In genomic region chr15:48331796-48332641, GRCh38 we compare ENCODE assay signal across 8 cellular contexts. TPM values are rescaled to one million over a fixed set of nuclear protein-coding genes. Genes with fewer than 3 reads are reported as not detected.
DNase-seq lines count a peak whose midpoint lies in the region; ATAC-seq and TF ChIP-seq lines count a peak whose summit lies in the region.

No MANE protein-coding gene starts in this region.

- H3K36me3 ChIP-seq in KMS-11 (ENCODE audit: insufficient read depth), result no peaks in the 10 kb centered on the region
- H3K36me3 ChIP-seq in SK-N-SH (replicated peaks in 1 of 2; ENCODE audit: control insufficient read depth in 1 of 2, insufficient read depth in 2 of 2, low read length in 1 of 2), result peaks cover 32 to 41% of the 10 kb centered on the region in 2 experiments
- H3K36me3 ChIP-seq in heart right ventricle, result peaks cover 0 to 42% (median 4%) of the 10 kb centered on the region in 9 donors
- no peaks in the 10 kb centered on the region for H3K36me3 ChIP-seq in urinary bladder (ENCODE audit: insufficient read depth)

- H3K4me1 ChIP-seq in KMS-11 (ENCODE audit: low read depth, poor library complexity, severe bottlenecking) (peaks cover 39% of the 10 kb centered on the region), SK-N-SH (ENCODE audit: control insufficient read depth in 1 of 2, insufficient read depth in 2 of 2, low read depth in 1 of 2, low read length in 1 of 2) (peaks cover 7 to 17% of the 10 kb centered on the region in 2 experiments; a peak in 3 of 4 replicates), heart right ventricle (peaks cover 4 to 32% (median 16%) of the 10 kb centered on the region in 9 donors), urinary bladder (ENCODE audit: insufficient read depth) (no peaks in the 10 kb centered on the region)

- H3K9me3 ChIP-seq in SK-N-SH (no peaks in the 10 kb centered on the region), heart right ventricle (no peaks in the 10 kb centered on the region)

- H3K4me3 ChIP-seq in KMS-11 (IDR thresholded peaks at IDR 0.05; ENCODE audit: insufficient read depth, low read depth, low read length), result peak overlapping the region; percentile 1
- H3K4me3 ChIP-seq in SK-N-SH (ENCODE audit: low read depth in 2 of 2, low read length in 1 of 2), result peak overlapping the region; percentile 77 to 95
- H3K4me3 ChIP-seq in heart right ventricle, result peak overlapping the region; percentile 66 to 98 (median 86)
- peak overlapping the region; percentile 83 for H3K4me3 ChIP-seq in urinary bladder (ENCODE audit: low read depth, low read length)

- 1% methylated on average over 26 of the region's 64 CpGs for WGBS in SK-N-SH (ENCODE audit: low lambda C conversion rate)
- WGBS in heart right ventricle, 2 donors, result 1 to 2% methylated on average over 64 of the region's 64 CpGs
- WGBS in urinary bladder, result under 1% methylated on average over 64 of the region's 64 CpGs

- no peaks in the 10 kb centered on the region for H3K27me3 ChIP-seq in KMS-11 (ENCODE audit: insufficient read depth, low read depth)
- no peaks in the 10 kb centered on the region for H3K27me3 ChIP-seq in SK-N-SH (ENCODE audit: insufficient read depth)
- no peaks in the 10 kb centered on the region for H3K27me3 ChIP-seq in heart right ventricle

- CTCF ChIA-PET in SK-N-SH (lab: Yijun Ruan, JAX), result interaction anchor here (0.7 to 3.7 kb wide), 3 partner anchors 9 to 26 kb away, joined by 3 to 19 read pairs (median 9); no protein-coding TSS in a partner anchor

- peak overlapping the region; percentile 95 for H3K27ac Mint-ChIP-seq in activated naive CD8-positive, alpha-beta T cell treated with anti-CD3 and anti-CD28 coated beads, Interleukin-2, amount 10 ng/mL, durations not matched to agents 7 days and 5 days
- peak overlapping the region; percentile 96 for H3K27ac Mint-ChIP-seq in progenitor cell of endocrine pancreas

- H3K9ac ChIP-seq in KMS-11 (peak overlapping the region; percentile 96), SK-N-SH (peak overlapping the region; percentile 92)

- peaks cover 41% of the 10 kb centered on the region for H3K4me1 Mint-ChIP-seq in activated naive CD8-positive, alpha-beta T cell treated with anti-CD3 and anti-CD28 coated beads, Interleukin-2, amount 10 ng/mL, durations not matched to agents 7 days and 5 days
- H3K4me1 Mint-ChIP-seq in progenitor cell of endocrine pancreas (ENCODE audit: low read depth), result peaks cover 19% of the 10 kb centered on the region

- intact Hi-C loops in heart right ventricle (cut with DNase I), result loop anchor here in 1 of 10 donors (10.0 kb wide), 1 partner anchor 823 kb away; the partner anchor contains the start of gene COPS2

- H3K79me2 ChIP-seq in KMS-11 (ENCODE audit: insufficient read depth, low read depth) (peaks cover 42% of the 10 kb centered on the region), SK-N-SH (ENCODE audit: insufficient read depth) (peaks cover 35% of the 10 kb centered on the region)

- TF ChIP-seq EP300 in SK-N-SH (IDR thresholded peaks at IDR 0.05; ENCODE audit: borderline replicate concordance in 1 of 2, low read depth in 1 of 2, low read length in 1 of 2), result no peak

- peak; percentile 38 for ATAC-seq in GM21786 (IDR thresholded peaks at IDR 0.05; ENCODE audit: unreplicated experiment)
- ATAC-seq in activated naive CD8-positive, alpha-beta T cell treated with anti-CD3 and anti-CD28 coated beads, Interleukin-2, amount 10 ng/mL, durations not matched to agents 7 days and 5 days (ENCODE audit: low read depth), result peak; percentile 62
- ATAC-seq in heart right ventricle, result peak; percentile 80 to 92 (median 86)

- peak overlapping the region; percentile 100 for H3K4me3 Mint-ChIP-seq in activated naive CD8-positive, alpha-beta T cell treated with anti-CD3 and anti-CD28 coated beads, Interleukin-2, amount 10 ng/mL, durations not matched to agents 7 days and 5 days
- H3K4me3 Mint-ChIP-seq in progenitor cell of endocrine pancreas (ENCODE audit: low read depth), result peak overlapping the region; percentile 98

- H3K9me3 Mint-ChIP-seq in activated naive CD8-positive, alpha-beta T cell treated with anti-CD3 and anti-CD28 coated beads, Interleukin-2, amount 10 ng/mL, durations not matched to agents 7 days and 5 days, result no peaks in the 10 kb centered on the region
- H3K9me3 Mint-ChIP-seq in progenitor cell of endocrine pancreas (ENCODE audit: low read depth), result no peaks in the 10 kb centered on the region

- POLR2A ChIA-PET in SK-N-SH (lab: Yijun Ruan, JAX), result interaction anchor here (0.7 to 1.2 kb wide), 2 partner anchors 9 to 794 kb away, joined by 3 read pairs; no protein-coding TSS in a partner anchor
- POLR2A ChIA-PET in activated naive CD8-positive, alpha-beta T cell treated with anti-CD3 and anti-CD28 coated beads, Interleukin-2, amount 10 ng/mL, durations not matched to agents 7 days and 5 days (lab: Charles Lee), result interaction anchor here (0.6 to 1.7 kb wide), 5 partner anchors 9 to 1871 kb away, joined by 4 to 9 read pairs (median 5); partner anchors contain the start of genes CEP152 and MYEF2

- H4K20me1 ChIP-seq in KMS-11 (ENCODE audit: insufficient read depth) (no peaks in the 10 kb centered on the region), SK-N-SH (ENCODE audit: insufficient read depth) (peaks cover 7% of the 10 kb centered on the region; the same call in 1 of the 2 replicates)

- no peaks in the 10 kb centered on the region for H3K27me3 Mint-ChIP-seq in activated naive CD8-positive, alpha-beta T cell treated with anti-CD3 and anti-CD28 coated beads, Interleukin-2, amount 10 ng/mL, durations not matched to agents 7 days and 5 days
- no peaks in the 10 kb centered on the region for H3K27me3 Mint-ChIP-seq in progenitor cell of endocrine pancreas

- TF ChIP-seq RAD21 in SK-N-SH (IDR thresholded peaks at IDR 0.05; ENCODE audit: low read length), result no peak

- TF ChIP-seq CTCF in KMS-11 (conservative IDR thresholded peaks at IDR 0.05; ENCODE audit: low read depth, low read length) (no peak), SK-N-SH (IDR thresholded peaks at IDR 0.05) (no peak), heart right ventricle (IDR thresholded peaks at IDR 0.05) (no peak), progenitor cell of endocrine pancreas (IDR thresholded peaks at IDR 0.05; ENCODE audit: unreplicated experiment) (no peak)

- H3K4me2 ChIP-seq in KMS-11 (peak overlapping the region; percentile 94), SK-N-SH (peak overlapping the region; percentile 99)

- H3F3A ChIP-seq in SK-N-SH (replicated peaks; ENCODE audit: insufficient read depth), result peaks cover 16% of the 10 kb centered on the region

- peaks cover 19% of the 10 kb centered on the region for H3K36me3 Mint-ChIP-seq in activated naive CD8-positive, alpha-beta T cell treated with anti-CD3 and anti-CD28 coated beads, Interleukin-2, amount 10 ng/mL, durations not matched to agents 7 days and 5 days
- peaks cover 6% of the 10 kb centered on the region for H3K36me3 Mint-ChIP-seq in progenitor cell of endocrine pancreas (ENCODE audit: insufficient read depth)

- H3K27ac ChIP-seq in KMS-11 (peak overlapping the region; percentile 95), SK-N-SH (ENCODE audit: low read depth in 2 of 2, low read length in 1 of 2) (peak overlapping the region; percentile 86 to 94), heart right ventricle (peak overlapping the region; percentile 95 to 100 (median 98)), urinary bladder (ENCODE audit: low read depth) (peak overlapping the region; percentile 92)

- DNase-seq in GF-D8 (lab: John Stamatoyannopoulos, UW) (peak; percentile 5), SK-N-SH (peak; percentile 94), heart right ventricle (peak; percentile 64 to 82), progenitor cell of endocrine pancreas (ENCODE audit: low spot score, unreplicated experiment) (peak; percentile 17)
- DNase-seq in activated naive CD8-positive, alpha-beta T cell treated with anti-CD3 and anti-CD28 coated beads, Interleukin-2, amount 10 ng/mL, durations not matched to agents 7 days and 5 days, result peak; percentile 83

- no peaks in the 10 kb centered on the region for H3K9me2 ChIP-seq in SK-N-SH

- H2AFZ ChIP-seq in KMS-11 (ENCODE audit: low read depth) (peak overlapping the region; percentile 85), SK-N-SH (ENCODE audit: low read depth) (no peak overlapping the region; the same call in none of the 2 replicates)

TF ChIP-seq in SK-N-SH, 30 proteins besides CTCF, POLR2A, EP300 and RAD21 (continues in another document):
- TF ChIP-seq MAX (IDR thresholded peaks at IDR 0.05; ENCODE audit: low read depth) (peak; percentile 35; the same call in 1 of the 2 replicates), PBX3 (IDR thresholded peaks at IDR 0.05) (peak; percentile 7; the same call in 1 of the 2 replicates), CHD2 (IDR thresholded peaks at IDR 0.05; ENCODE audit: low read length, partially characterized antibody) (no peak), ELF1 (IDR thresholded peaks at IDR 0.05) (no peak), TCF12 (IDR thresholded peaks at IDR 0.05) (no peak)

RNA-seq across cellular contexts. Expression of gene DUT, which starts 0.8 kb away (rescaled TPM):
- polyA plus RNA-seq in SK-N-SH (2012; rRNA removed) (67.1 and 79.3 TPM in 2 replicates), heart right ventricle (10 to 100 TPM; 48.5 to 67.3 TPM), urinary bladder (103 TPM)
- polyA plus RNA-seq in SK-N-SH (2012; cell fraction: cytosol; rRNA removed), result 84.7 and 92.5 TPM in 2 replicates
- 152 and 251 TPM in 2 replicates for polyA plus RNA-seq in SK-N-SH (2012; cell fraction: nucleus; rRNA removed)
- 100 to 1,000 TPM; 255 to 262 TPM for total RNA-seq in activated naive CD8-positive, alpha-beta T cell treated with anti-CD3 and anti-CD28 coated beads, Interleukin-2, amount 10 ng/mL, durations not matched to agents 7 days and 5 days
- total RNA-seq in heart right ventricle (10 to 100 TPM; 51.9 to 88.4 (median 62.7) TPM), progenitor cell of endocrine pancreas (72.8 and 77.1 TPM in 2 replicates), urinary bladder (80.7 TPM)

Comparison
In these comparisons a context has a peak if more than half of its experiments do, and no peak if none do; other contexts are left out.
1. Peak in every context shown above with its lines: DNase-seq, ATAC-seq, H3K4me3 ChIP-seq and H3K27ac ChIP-seq.
2. DNase-seq: peak in every context shown above with its lines; median percentile 94 in SK-N-SH; 83 in activated naive CD8-positive, alpha-beta T cell treated with anti-CD3 and anti-CD28 coated beads, Interleukin-2, amount 10 ng/mL, durations not matched to agents 7 days and 5 days; 73 in heart right ventricle; 17 in progenitor cell of endocrine pancreas; 5 in GF-D8.
3. H3K4me3 ChIP-seq: peak in every context shown above with its lines; median percentile 86 in SK-N-SH; 86 in heart right ventricle; 83 in urinary bladder; 1 in KMS-11.